In genomic region chr11:61161190-61162091, GRCh38 we compare ENCODE assay signal across 8 cellular contexts. TPM values are rescaled to one million over a fixed set of nuclear protein-coding genes. Genes with fewer than 3 reads are reported as not detected.
A peak's percentile ranks its signal among the peaks of the same experiment; 100 is the strongest.
DNase-seq lines count a peak whose midpoint lies in the region; ATAC-seq, FAIRE-seq and TF ChIP-seq lines count a peak whose summit lies in the region.

Gene VPS37C (minus strand): TSS chr11:61161426. CDS start chr11:61138829, 22,597 bp downstream.

- no peaks in the 10 kb centered on the region for H3K36me3 Mint-ChIP-seq in astrocyte (ENCODE audit: low read depth, unreplicated experiment)

- H3K4me3 Mint-ChIP-seq in astrocyte (ENCODE audit: unreplicated experiment): peak within 1 kb of the TSS; percentile 90

- ATAC-seq in GM18508 (IDR thresholded peaks at IDR 0.05; ENCODE audit: insufficient read depth, unreplicated experiment): peak; percentile 46
- peak; percentile 79 for ATAC-seq in HG02970 (IDR thresholded peaks at IDR 0.05; ENCODE audit: low FRiP score, unreplicated experiment)
- ATAC-seq in right cardiac atrium: peak; percentile 97 to 98

- H3K4me3 ChIP-seq in astrocyte (ENCODE audit: insufficient read depth, low read depth, low read length) (peak within 1 kb of the TSS; percentile 74), right cardiac atrium (ENCODE audit: low read length) (peak within 1 kb of the TSS; percentile 86), rectal smooth muscle tissue (ENCODE audit: low read length) (peak within 1 kb of the TSS; percentile 89), vagina (peak within 1 kb of the TSS; percentile 71 to 85)

- H3K4me2 ChIP-seq in astrocyte (ENCODE audit: low read length): peak within 1 kb of the TSS; percentile 97

- FAIRE-seq in astrocyte (lab: Jason Lieb, UNC): no peak

- TF ChIP-seq CTCF in astrocyte (IDR thresholded peaks at IDR 0.05; ENCODE audit: insufficient read depth, low read depth, low read length): no peak
- peak in 2 of 3 experiments; percentile 6 to 27 for TF ChIP-seq CTCF in vagina (IDR thresholded peaks at IDR 0.05)

- peak within 1 kb of the TSS; percentile 88 for H2AFZ ChIP-seq in astrocyte (ENCODE audit: low read depth, low read length)

- H3K9me3 Mint-ChIP-seq in astrocyte (ENCODE audit: unreplicated experiment): no peaks in the 10 kb centered on the region

- WGBS in right cardiac atrium: under 1% methylated on average over 85 of the region's 85 CpGs

- peak within 1 kb of the TSS; percentile 83 for H3K9ac ChIP-seq in astrocyte (ENCODE audit: low read length)
- H3K9ac ChIP-seq in rectal smooth muscle tissue (ENCODE audit: low read length): peak within 1 kb of the TSS; percentile 85

- H3K27ac ChIP-seq in astrocyte (ENCODE audit: low read depth, low read length) (peak within 1 kb of the TSS; percentile 80), right cardiac atrium (ENCODE audit: low read length) (peak within 1 kb of the TSS; percentile 91), rectal smooth muscle tissue (ENCODE audit: low read depth, low read length) (peak within 1 kb of the TSS; percentile 96), vagina (peak within 1 kb of the TSS; percentile 98)

- H3K79me2 ChIP-seq in astrocyte (ENCODE audit: insufficient read depth, low read length): peaks cover 31% of the 10 kb centered on the region

- H3K36me3 ChIP-seq in astrocyte (ENCODE audit: insufficient read depth, low read length) (no peaks in the 10 kb centered on the region), rectal smooth muscle tissue (ENCODE audit: control insufficient read depth, insufficient read depth, low read length) (no peaks in the 10 kb centered on the region), vagina (no peaks in the 10 kb centered on the region)

- peaks cover 10% of the 10 kb centered on the region for H3K27me3 ChIP-seq in astrocyte (ENCODE audit: insufficient read depth, low read length)
- no peaks in the 10 kb centered on the region for H3K27me3 ChIP-seq in right cardiac atrium (ENCODE audit: control insufficient read depth, insufficient read depth)
- H3K27me3 ChIP-seq in rectal smooth muscle tissue (ENCODE audit: control insufficient read depth, insufficient read depth, low read length): no peaks in the 10 kb centered on the region
- H3K27me3 ChIP-seq in vagina: no peaks in the 10 kb centered on the region

- peaks cover 15% of the 10 kb centered on the region for H3K4me1 Mint-ChIP-seq in astrocyte (ENCODE audit: low read depth, unreplicated experiment)

- DNase-seq in NCI-H2029 (lab: John Stamatoyannopoulos, UW) (peak; percentile 84), T-helper 22 cell (ENCODE audit: low read depth) (peak; percentile 82), astrocyte (ENCODE audit: low read depth) (peak; percentile 71), right cardiac atrium (peak; percentile 92 to 97 (median 96)), vagina (ENCODE audit: extremely low spot score in 2 of 2) (peak in 1 of 2 donors; percentile 92)

- H4K20me1 ChIP-seq in astrocyte (ENCODE audit: insufficient read depth, low read length): no peaks in the 10 kb centered on the region

- intact Hi-C loops in right cardiac atrium (cut with DNase I): no loop called here
- intact Hi-C loops in vagina (cut with DNase I): no loop called here

- TF ChIP-seq POLR2A in vagina (IDR thresholded peaks at IDR 0.05): peak in 1 of 2 donors; percentile 26

- peaks cover 28% of the 10 kb centered on the region for H3K4me1 ChIP-seq in astrocyte (ENCODE audit: insufficient read depth, low read length)
- H3K4me1 ChIP-seq in right cardiac atrium (ENCODE audit: control insufficient read depth, insufficient read depth, low read length): peaks cover 12% of the 10 kb centered on the region
- peaks cover 12% of the 10 kb centered on the region for H3K4me1 ChIP-seq in rectal smooth muscle tissue (ENCODE audit: control insufficient read depth, insufficient read depth, low read length)
- peaks cover 45% of the 10 kb centered on the region for H3K4me1 ChIP-seq in vagina

- H3K27me3 Mint-ChIP-seq in astrocyte (ENCODE audit: low read depth, unreplicated experiment): no peaks in the 10 kb centered on the region

- H3K9me3 ChIP-seq in astrocyte (ENCODE audit: insufficient read depth, low read depth, low read length) (no peaks in the 10 kb centered on the region), right cardiac atrium (ENCODE audit: control insufficient read depth, low read length) (no peaks in the 10 kb centered on the region), vagina (no peaks in the 10 kb centered on the region)

- H3K27ac Mint-ChIP-seq in astrocyte (ENCODE audit: unreplicated experiment): peak within 1 kb of the TSS; percentile 95

RNA-seq across cellular contexts. Expression of gene VPS37C, which starts in this region (rescaled TPM):
- total RNA-seq in astrocyte (13.5 and 18.1 TPM in 2 replicates), right cardiac atrium (10 to 100 TPM; 17.6 to 25.4 (median 19.6) TPM), vagina (15.7 TPM)
- 14.6 TPM for polyA plus RNA-seq in right cardiac atrium

Comparison
In these comparisons a context has a peak if more than half of its experiments do, and no peak if none do; other contexts are left out.
1. ATAC-seq: peak in every context shown above with its lines; median percentile 98 in right cardiac atrium; 79 in HG02970; 46 in GM18508.